2 cellular contexts compared by ENCODE assay signal in genomic region chr14:68501171-68501570, GRCh38.
TF ChIP-seq lines count a peak whose summit lies in the region.

No MANE protein-coding gene starts in this region.

TF ChIP-seq in IMR-90, 13 proteins besides CTCF, POLR2A, EP300 and RAD21:
- no peak for TF ChIP-seq NFE2L2 (IDR thresholded peaks at IDR 0.05; ENCODE audit: low read depth, low read length)
- TF ChIP-seq MXI1 (IDR thresholded peaks at IDR 0.05; ENCODE audit: borderline replicate concordance, low read depth, low read length), result no peak
- TF ChIP-seq RFX5 (IDR thresholded peaks at IDR 0.05; ENCODE audit: low read depth, low read length), result no peak
- TF ChIP-seq MAFK (IDR thresholded peaks at IDR 0.05; ENCODE audit: low read depth, low read length), result no peak
- no peak for TF ChIP-seq FOS (IDR thresholded peaks at IDR 0.05; ENCODE audit: low read depth, low read length)
- no peak for TF ChIP-seq ELK1 (IDR thresholded peaks at IDR 0.05; ENCODE audit: borderline replicate concordance, low read depth, low read length)
- no peak for TF ChIP-seq CHD1 (IDR thresholded peaks at IDR 0.05; ENCODE audit: low read depth, low read length)

TF ChIP-seq in H1, 55 proteins besides CTCF, POLR2A, EP300 and RAD21:
- TF ChIP-seq FOSL1 (IDR thresholded peaks at IDR 0.05; ENCODE audit: insufficient read depth, low read depth, low read length) (no peak), SIN3A (conservative IDR thresholded peaks at IDR 0.05 in 1 of 2, IDR thresholded peaks at IDR 0.05 in 1 of 2; ENCODE audit: low read depth in 1 of 2, low read length in 2 of 2) (no peak), SIX5 (IDR thresholded peaks at IDR 0.05; ENCODE audit: low read depth, low read length) (no peak), SP4 (IDR thresholded peaks at IDR 0.05; ENCODE audit: low read length) (no peak), SAP30 (IDR thresholded peaks at IDR 0.05; ENCODE audit: insufficient read depth, insufficient replicate concordance, low read length) (no peak), CBX8 (IDR thresholded peaks at IDR 0.05; ENCODE audit: borderline replicate concordance, low read depth, low read length) (no peak), MAFK (IDR thresholded peaks at IDR 0.05; ENCODE audit: low read depth, low read length) (no peak), NANOG (IDR thresholded peaks at IDR 0.05; ENCODE audit: insufficient read depth, low read depth, low read length, poor library complexity, severe bottlenecking) (no peak)
